Comparison of ENCODE assay signal across 2 cellular contexts in the genomic region with DNA sequence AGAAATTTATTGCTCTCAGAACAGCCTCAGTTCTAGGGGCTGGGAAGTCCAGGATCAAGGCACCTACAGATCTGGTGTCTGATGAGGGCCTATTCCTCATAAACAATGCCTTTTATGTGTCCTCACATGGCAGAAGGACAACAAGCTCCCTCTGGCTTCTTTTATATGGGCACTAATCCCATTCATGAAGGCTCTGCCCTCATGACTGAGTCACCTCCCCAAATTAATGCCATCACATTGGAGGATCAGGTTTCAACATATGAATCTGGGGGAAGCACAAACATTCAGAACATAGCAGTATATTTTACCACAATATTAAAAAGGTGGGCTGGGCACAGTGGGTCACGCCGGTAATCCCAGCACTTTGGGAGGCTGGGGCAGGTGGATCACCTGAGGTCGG.
TF ChIP-seq lines count a peak whose summit lies in the region.

No MANE protein-coding gene starts in this region.

TF ChIP-seq in SK-N-SH treated with all-trans-retinoic acid at 6 μM for 48 hours, 23 proteins besides CTCF, POLR2A, EP300 and RAD21:
- TF ChIP-seq, protein P1, sequence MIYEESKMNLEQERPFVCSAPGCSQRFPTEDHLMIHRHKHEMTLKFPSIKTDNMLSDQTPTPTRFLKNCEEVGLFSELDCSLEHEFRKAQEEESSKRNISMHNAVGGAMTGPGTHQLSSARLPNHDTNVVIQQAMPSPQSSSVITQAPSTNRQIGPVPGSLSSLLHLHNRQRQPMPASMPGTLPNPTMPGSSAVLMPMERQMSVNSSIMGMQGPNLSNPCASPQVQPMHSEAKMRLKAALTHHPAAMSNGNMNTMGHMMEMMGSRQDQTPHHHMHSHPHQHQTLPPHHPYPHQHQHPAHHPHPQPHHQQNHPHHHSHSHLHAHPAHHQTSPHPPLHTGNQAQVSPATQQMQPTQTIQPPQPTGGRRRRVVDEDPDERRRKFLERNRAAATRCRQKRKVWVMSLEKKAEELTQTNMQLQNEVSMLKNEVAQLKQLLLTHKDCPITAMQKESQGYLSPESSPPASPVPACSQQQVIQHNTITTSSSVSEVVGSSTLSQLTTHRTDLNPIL (CRISPR knock-in tag; IDR thresholded peaks at IDR 0.05; ENCODE audit: low read depth): no peak
- TF ChIP-seq GLIS3 (CRISPR knock-in tag; IDR thresholded peaks at IDR 0.05): no peak
- TF ChIP-seq TOX (CRISPR knock-in tag; IDR thresholded peaks at IDR 0.05; ENCODE audit: borderline replicate concordance): no peak
- TF ChIP-seq ESRRG (CRISPR knock-in tag; IDR thresholded peaks at IDR 0.05): no peak
- TF ChIP-seq ZNF8 (CRISPR knock-in tag; IDR thresholded peaks at IDR 0.05): no peak
- no peak for TF ChIP-seq CSRNP3 (CRISPR knock-in tag; IDR thresholded peaks at IDR 0.05)
- TF ChIP-seq BACH2 (CRISPR knock-in tag; IDR thresholded peaks at IDR 0.05; ENCODE audit: borderline replicate concordance): no peak
- no peak for TF ChIP-seq OSR1 (CRISPR knock-in tag; IDR thresholded peaks at IDR 0.05)
- TF ChIP-seq ARNTL (CRISPR knock-in tag; IDR thresholded peaks at IDR 0.05; ENCODE audit: borderline replicate concordance, low read depth): no peak
- TF ChIP-seq ZNF565 (CRISPR knock-in tag; conservative IDR thresholded peaks at IDR 0.05; ENCODE audit: low read depth): no peak
- TF ChIP-seq PPARA (CRISPR knock-in tag; IDR thresholded peaks at IDR 0.05; ENCODE audit: borderline replicate concordance): no peak
- no peak for TF ChIP-seq ZNF70 (CRISPR knock-in tag; IDR thresholded peaks at IDR 0.05)
- TF ChIP-seq, protein P2, sequence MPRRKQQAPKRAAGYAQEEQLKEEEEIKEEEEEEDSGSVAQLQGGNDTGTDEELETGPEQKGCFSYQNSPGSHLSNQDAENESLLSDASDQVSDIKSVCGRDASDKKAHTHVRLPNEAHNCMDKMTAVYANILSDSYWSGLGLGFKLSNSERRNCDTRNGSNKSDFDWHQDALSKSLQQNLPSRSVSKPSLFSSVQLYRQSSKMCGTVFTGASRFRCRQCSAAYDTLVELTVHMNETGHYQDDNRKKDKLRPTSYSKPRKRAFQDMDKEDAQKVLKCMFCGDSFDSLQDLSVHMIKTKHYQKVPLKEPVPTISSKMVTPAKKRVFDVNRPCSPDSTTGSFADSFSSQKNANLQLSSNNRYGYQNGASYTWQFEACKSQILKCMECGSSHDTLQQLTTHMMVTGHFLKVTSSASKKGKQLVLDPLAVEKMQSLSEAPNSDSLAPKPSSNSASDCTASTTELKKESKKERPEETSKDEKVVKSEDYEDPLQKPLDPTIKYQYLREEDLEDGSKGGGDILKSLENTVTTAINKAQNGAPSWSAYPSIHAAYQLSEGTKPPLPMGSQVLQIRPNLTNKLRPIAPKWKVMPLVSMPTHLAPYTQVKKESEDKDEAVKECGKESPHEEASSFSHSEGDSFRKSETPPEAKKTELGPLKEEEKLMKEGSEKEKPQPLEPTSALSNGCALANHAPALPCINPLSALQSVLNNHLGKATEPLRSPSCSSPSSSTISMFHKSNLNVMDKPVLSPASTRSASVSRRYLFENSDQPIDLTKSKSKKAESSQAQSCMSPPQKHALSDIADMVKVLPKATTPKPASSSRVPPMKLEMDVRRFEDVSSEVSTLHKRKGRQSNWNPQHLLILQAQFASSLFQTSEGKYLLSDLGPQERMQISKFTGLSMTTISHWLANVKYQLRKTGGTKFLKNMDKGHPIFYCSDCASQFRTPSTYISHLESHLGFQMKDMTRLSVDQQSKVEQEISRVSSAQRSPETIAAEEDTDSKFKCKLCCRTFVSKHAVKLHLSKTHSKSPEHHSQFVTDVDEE (CRISPR knock-in tag; IDR thresholded peaks at IDR 0.05): no peak
- TF ChIP-seq ISL1 (CRISPR knock-in tag; IDR thresholded peaks at IDR 0.05): no peak
- TF ChIP-seq ZFP3 (CRISPR knock-in tag; IDR thresholded peaks at IDR 0.05): no peak
- TF ChIP-seq ZC3H10 (CRISPR knock-in tag; IDR thresholded peaks at IDR 0.05): no peak
- no peak for TF ChIP-seq ZFP30 (CRISPR knock-in tag; IDR thresholded peaks at IDR 0.05)
- TF ChIP-seq, protein P3, sequence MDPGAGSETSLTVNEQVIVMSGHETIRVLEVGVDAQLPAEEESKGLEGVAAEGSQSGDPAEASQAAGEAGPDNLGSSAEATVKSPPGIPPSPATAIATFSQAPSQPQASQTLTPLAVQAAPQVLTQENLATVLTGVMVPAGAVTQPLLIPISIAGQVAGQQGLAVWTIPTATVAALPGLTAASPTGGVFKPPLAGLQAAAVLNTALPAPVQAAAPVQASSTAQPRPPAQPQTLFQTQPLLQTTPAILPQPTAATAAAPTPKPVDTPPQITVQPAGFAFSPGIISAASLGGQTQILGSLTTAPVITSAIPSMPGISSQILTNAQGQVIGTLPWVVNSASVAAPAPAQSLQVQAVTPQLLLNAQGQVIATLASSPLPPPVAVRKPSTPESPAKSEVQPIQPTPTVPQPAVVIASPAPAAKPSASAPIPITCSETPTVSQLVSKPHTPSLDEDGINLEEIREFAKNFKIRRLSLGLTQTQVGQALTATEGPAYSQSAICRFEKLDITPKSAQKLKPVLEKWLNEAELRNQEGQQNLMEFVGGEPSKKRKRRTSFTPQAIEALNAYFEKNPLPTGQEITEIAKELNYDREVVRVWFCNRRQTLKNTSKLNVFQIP (CRISPR knock-in tag; IDR thresholded peaks at IDR 0.05; ENCODE audit: borderline replicate concordance, low read depth): no peak
- no peak for TF ChIP-seq SNAI2 (CRISPR knock-in tag; IDR thresholded peaks at IDR 0.05)
- no peak for TF ChIP-seq RARB (CRISPR knock-in tag; IDR thresholded peaks at IDR 0.05)

TF ChIP-seq in SK-N-SH, 30 proteins besides CTCF, POLR2A, EP300 and RAD21 (continued from another document):
- TF ChIP-seq, protein P4, sequence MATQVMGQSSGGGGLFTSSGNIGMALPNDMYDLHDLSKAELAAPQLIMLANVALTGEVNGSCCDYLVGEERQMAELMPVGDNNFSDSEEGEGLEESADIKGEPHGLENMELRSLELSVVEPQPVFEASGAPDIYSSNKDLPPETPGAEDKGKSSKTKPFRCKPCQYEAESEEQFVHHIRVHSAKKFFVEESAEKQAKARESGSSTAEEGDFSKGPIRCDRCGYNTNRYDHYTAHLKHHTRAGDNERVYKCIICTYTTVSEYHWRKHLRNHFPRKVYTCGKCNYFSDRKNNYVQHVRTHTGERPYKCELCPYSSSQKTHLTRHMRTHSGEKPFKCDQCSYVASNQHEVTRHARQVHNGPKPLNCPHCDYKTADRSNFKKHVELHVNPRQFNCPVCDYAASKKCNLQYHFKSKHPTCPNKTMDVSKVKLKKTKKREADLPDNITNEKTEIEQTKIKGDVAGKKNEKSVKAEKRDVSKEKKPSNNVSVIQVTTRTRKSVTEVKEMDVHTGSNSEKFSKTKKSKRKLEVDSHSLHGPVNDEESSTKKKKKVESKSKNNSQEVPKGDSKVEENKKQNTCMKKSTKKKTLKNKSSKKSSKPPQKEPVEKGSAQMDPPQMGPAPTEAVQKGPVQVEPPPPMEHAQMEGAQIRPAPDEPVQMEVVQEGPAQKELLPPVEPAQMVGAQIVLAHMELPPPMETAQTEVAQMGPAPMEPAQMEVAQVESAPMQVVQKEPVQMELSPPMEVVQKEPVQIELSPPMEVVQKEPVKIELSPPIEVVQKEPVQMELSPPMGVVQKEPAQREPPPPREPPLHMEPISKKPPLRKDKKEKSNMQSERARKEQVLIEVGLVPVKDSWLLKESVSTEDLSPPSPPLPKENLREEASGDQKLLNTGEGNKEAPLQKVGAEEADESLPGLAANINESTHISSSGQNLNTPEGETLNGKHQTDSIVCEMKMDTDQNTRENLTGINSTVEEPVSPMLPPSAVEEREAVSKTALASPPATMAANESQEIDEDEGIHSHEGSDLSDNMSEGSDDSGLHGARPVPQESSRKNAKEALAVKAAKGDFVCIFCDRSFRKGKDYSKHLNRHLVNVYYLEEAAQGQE (IDR thresholded peaks at IDR 0.05; ENCODE audit: low read depth, low read length): no peak
- TF ChIP-seq RFX5 (IDR thresholded peaks at IDR 0.05; ENCODE audit: low read length): no peak
- TF ChIP-seq, protein P5, sequence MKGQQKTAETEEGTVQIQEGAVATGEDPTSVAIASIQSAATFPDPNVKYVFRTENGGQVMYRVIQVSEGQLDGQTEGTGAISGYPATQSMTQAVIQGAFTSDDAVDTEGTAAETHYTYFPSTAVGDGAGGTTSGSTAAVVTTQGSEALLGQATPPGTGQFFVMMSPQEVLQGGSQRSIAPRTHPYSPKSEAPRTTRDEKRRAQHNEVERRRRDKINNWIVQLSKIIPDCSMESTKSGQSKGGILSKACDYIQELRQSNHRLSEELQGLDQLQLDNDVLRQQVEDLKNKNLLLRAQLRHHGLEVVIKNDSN (IDR thresholded peaks at IDR 0.05; ENCODE audit: borderline replicate concordance, low read depth): no peak
- TF ChIP-seq FOXJ3 (CRISPR knock-in tag; IDR thresholded peaks at IDR 0.05): no peak
- no peak for TF ChIP-seq EZH2phosphoT487 (IDR thresholded peaks at IDR 0.05; ENCODE audit: borderline replicate concordance, low read depth)
- no peak for TF ChIP-seq SMC3 (IDR thresholded peaks at IDR 0.05; ENCODE audit: low read depth, low read length)
- TF ChIP-seq, protein P6, sequence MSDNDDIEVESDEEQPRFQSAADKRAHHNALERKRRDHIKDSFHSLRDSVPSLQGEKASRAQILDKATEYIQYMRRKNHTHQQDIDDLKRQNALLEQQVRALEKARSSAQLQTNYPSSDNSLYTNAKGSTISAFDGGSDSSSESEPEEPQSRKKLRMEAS (IDR thresholded peaks at IDR 0.05; ENCODE audit: low read depth): no peak
- no peak for TF ChIP-seq TCF12 (IDR thresholded peaks at IDR 0.05)
- no peak for TF ChIP-seq RXRA (IDR thresholded peaks at IDR 0.05; ENCODE audit: borderline replicate concordance, low read depth)
- no peak for TF ChIP-seq SIN3A (IDR thresholded peaks at IDR 0.05; ENCODE audit: borderline replicate concordance, low read depth, low read length)
- TF ChIP-seq RCOR1 (IDR thresholded peaks at IDR 0.05; ENCODE audit: low read length): no peak
- no peak for TF ChIP-seq NFIC (IDR thresholded peaks at IDR 0.05; ENCODE audit: borderline replicate concordance)
- no peak for TF ChIP-seq TAF1 (IDR thresholded peaks at IDR 0.05; ENCODE audit: borderline replicate concordance, low read depth, low read length)
TF ChIP-seq in SK-N-SH: peak in this region for 0.
